In genomic region chr1:214401666-214402065, GRCh38 we compare ENCODE assay signal across 17 cellular contexts.
"Had no signal": no experiment of that assay in that cellular context is flagged by ENCODE, and none has a peak within 500 bp of the region (broad histone marks: within the 10 kb centered on the region; RNA-seq: fewer than 3 reads in every experiment).

No MANE protein-coding gene starts in this region.

- H3K27me3 ChIP-seq: breast epithelium, gastroesophageal sphincter, sigmoid colon, thyroid gland had no signal

- H3K9me3 ChIP-seq: breast epithelium, gastroesophageal sphincter, sigmoid colon, thyroid gland had no signal

- H3K36me3 Mint-ChIP-seq: activated naive CD8-positive, alpha-beta T cell treated with anti-CD3 and anti-CD28 coated beads for 36 hours; stimulated activated effector memory CD8-positive, alpha-beta T cell treated with anti-CD3 and anti-CD28 coated beads, Interleukin-12 subunit alpha, Interleukin-12 subunit beta, amount 100 ng/mL, for 72 hours had no signal

- H3K4me3 Mint-ChIP-seq: activated naive CD8-positive, alpha-beta T cell treated with anti-CD3 and anti-CD28 coated beads for 36 hours; dendritic cell treated with granulocyte-macrophage colony-stimulating factor and Interleukin-4, amounts not matched to agents 40 ng/mL and 50 ng/mL, for 4 days; stimulated activated effector memory CD8-positive, alpha-beta T cell treated with anti-CD3 and anti-CD28 coated beads, Interleukin-12 subunit alpha, Interleukin-12 subunit beta, amount 100 ng/mL, for 72 hours; T-helper 2 cell treated with Interferon-gamma antibody and Interleukin-4, amounts not matched to agents 5 μg/mL and 100 μg/mL, for 36 hours had no signal

- H3K36me3 ChIP-seq: breast epithelium had no signal

- H3K27ac Mint-ChIP-seq: activated naive CD8-positive, alpha-beta T cell treated with anti-CD3 and anti-CD28 coated beads for 36 hours; dendritic cell treated with granulocyte-macrophage colony-stimulating factor and Interleukin-4, amounts not matched to agents 40 ng/mL and 50 ng/mL, for 4 days; stimulated activated effector memory CD8-positive, alpha-beta T cell treated with anti-CD3 and anti-CD28 coated beads, Interleukin-12 subunit alpha, Interleukin-12 subunit beta, amount 100 ng/mL, for 72 hours; T-helper 2 cell treated with Interferon-gamma antibody and Interleukin-4, amounts not matched to agents 5 μg/mL and 100 μg/mL, for 36 hours had no signal

- ATAC-seq: activated CD4-positive, CD25-positive, alpha-beta regulatory T cell treated with anti-CD3 and anti-CD28 coated beads, Interleukin-2, amount 50 U/mL, for 24 hours; gastroesophageal sphincter; left ventricle myocardium superior; stimulated activated effector memory CD8-positive, alpha-beta T cell treated with anti-CD3 and anti-CD28 coated beads, Interleukin-12 subunit alpha, Interleukin-12 subunit beta, amount 100 ng/mL, for 72 hours had no signal

- H3K27me3 Mint-ChIP-seq: activated naive CD8-positive, alpha-beta T cell treated with anti-CD3 and anti-CD28 coated beads for 36 hours; dendritic cell treated with granulocyte-macrophage colony-stimulating factor and Interleukin-4, amounts not matched to agents 40 ng/mL and 50 ng/mL, for 4 days had no signal

- H3K4me3 ChIP-seq: breast epithelium, gastroesophageal sphincter, sigmoid colon, thyroid gland had no signal

- H3K27ac ChIP-seq: breast epithelium, gastroesophageal sphincter, sigmoid colon, thyroid gland had no signal

- DNase-seq: activated CD4-positive, alpha-beta T cell treated with anti-CD3 and anti-CD28 coated beads, Interleukin-2, amount 50 U/mL, for 1 hour; activated CD8-positive, alpha-beta memory T cell treated with anti-CD3 and anti-CD28 coated beads for 24 hours; activated gamma-delta T cell treated with Interleukin-2 at 50 U/mL for 16 hours; activated naive CD8-positive, alpha-beta T cell treated with anti-CD3 and anti-CD28 coated beads for 36 hours; effector memory CD4-positive, alpha-beta T cell; islet precursor cell; left ventricle myocardium superior; mesendoderm; sigmoid colon; stimulated activated CD4-positive, alpha-beta T cell treated with anti-CD3 and anti-CD28 coated beads, Interleukin-2, amount 100 ng/mL, for 24 hours; thyroid gland had no signal

- H3K4me1 ChIP-seq: breast epithelium, sigmoid colon had no signal
